Comparison of ENCODE assay signal across 22 cellular contexts in the genomic region with DNA sequence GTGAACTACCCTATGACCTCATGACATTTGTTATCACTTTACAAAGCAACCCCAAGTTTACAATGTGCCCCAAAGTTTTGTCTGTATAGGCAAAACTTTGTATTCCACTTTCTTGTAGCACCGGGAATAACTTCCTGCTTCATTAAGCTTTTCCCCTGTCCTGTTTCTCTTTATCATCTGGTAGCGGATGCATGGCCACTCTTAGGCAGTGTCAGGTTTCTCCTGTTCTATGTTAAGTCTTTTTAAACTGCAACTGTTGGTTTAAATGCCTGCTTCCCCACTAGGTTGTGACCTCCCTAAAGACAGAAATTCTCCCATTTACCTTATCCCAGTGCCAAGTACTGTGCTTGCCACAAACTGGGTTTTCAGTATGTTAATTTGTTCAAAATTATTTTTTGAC.
"Had no signal": no experiment of that assay in that cellular context is flagged by ENCODE, and none has a peak within 500 bp of the region (broad histone marks: within the 10 kb centered on the region; RNA-seq: fewer than 3 reads in every experiment).

No MANE protein-coding gene starts in this region.

- DNase-seq: activated CD4-positive, alpha-beta T cell treated with anti-CD3 and anti-CD28 coated beads, Interleukin-2, amount 10 ng/mL, durations not matched to agents 7 days and 5 days; activated CD4-positive, CD25-positive, alpha-beta regulatory T cell treated with anti-CD3 and anti-CD28 coated beads, Interleukin-2, amount 50 U/mL, for 72 hours; activated CD8-positive, alpha-beta T cell treated with anti-CD3 and anti-CD28 coated beads, Interleukin-2, amount 10 ng/mL, durations not matched to agents 7 days and 5 days; activated gamma-delta T cell; activated naive CD4-positive, alpha-beta T cell treated with anti-CD3 and anti-CD28 coated beads, Interleukin-2, amount 50 U/mL, for 16 hours; activated naive CD8-positive, alpha-beta T cell treated with anti-CD3 and anti-CD28 coated beads, Interleukin-2, amount 50 U/mL, for 24 hours; body of pancreas; head of caudate nucleus; immature natural killer cell; left ventricle myocardium superior; mammary epithelial cell; stimulated activated CD4-positive, alpha-beta T cell treated with anti-CD3 and anti-CD28 coated beads, Interleukin-4, amount 100 ng/mL, for 24 hours; substantia nigra; T-helper 2 cell; thyroid gland; upper lobe of right lung had no signal

- ATAC-seq: activated CD8-positive, alpha-beta T cell treated with anti-CD3 and anti-CD28 coated beads, Interleukin-2, amount 10 ng/mL, durations not matched to agents 7 days and 5 days; activated naive CD8-positive, alpha-beta T cell treated with anti-CD3 and anti-CD28 coated beads, Interleukin-2, amount 50 U/mL, for 24 hours; body of pancreas; gastroesophageal sphincter; left ventricle myocardium superior; upper lobe of right lung had no signal

- H3K4me1 ChIP-seq: body of pancreas, prostate gland, right atrium auricular region, thyroid gland, upper lobe of right lung had no signal

- H3K9me3 ChIP-seq: body of pancreas, gastroesophageal sphincter, prostate gland, right atrium auricular region, thyroid gland, upper lobe of right lung had no signal

- H3K27me3 ChIP-seq: body of pancreas, cardiac muscle cell, gastroesophageal sphincter, right atrium auricular region, thyroid gland, upper lobe of right lung had no signal

- H3K36me3 ChIP-seq: cardiac muscle cell, gastroesophageal sphincter, prostate gland, right atrium auricular region, thyroid gland, upper lobe of right lung had no signal

- H3K4me3 ChIP-seq: body of pancreas, cardiac muscle cell, gastroesophageal sphincter, prostate gland, right atrium auricular region, thyroid gland, upper lobe of right lung had no signal

- H3K27ac ChIP-seq: body of pancreas, cardiac muscle cell, epithelial cell of prostate, gastroesophageal sphincter, prostate gland, right atrium auricular region, thyroid gland, upper lobe of right lung, VCaP had no signal
